Comparison of ENCODE assay signal across 26 cellular contexts in genomic region chr13:69999875-70000274, GRCh38.
DNase-seq lines count a peak whose midpoint lies in the region; ATAC-seq, FAIRE-seq and TF ChIP-seq lines count a peak whose summit lies in the region.
"Had no signal": no experiment of that assay in that cellular context is flagged by ENCODE, and none has a peak within 500 bp of the region (broad histone marks: within the 10 kb centered on the region; RNA-seq: fewer than 3 reads in every experiment).

No MANE protein-coding gene starts in this region.

- 39% methylated on average over 2 of the region's 2 CpGs for WGBS in liver
- WGBS in HepG2 (ENCODE audit: low lambda C conversion rate): 0% methylated on average over 2 of the region's 2 CpGs

- no peak overlapping the region for H2AFZ ChIP-seq in HepG2 (ENCODE audit: low read length)

- no peak for TF ChIP-seq POLR2A in HepG2 (IDR thresholded peaks at IDR 0.05; ENCODE audit: insufficient read depth in 1 of 2, low read depth in 2 of 2, low read length in 2 of 2)

- H3K4me2 ChIP-seq in HepG2 (ENCODE audit: low read depth, low read length): no peak overlapping the region
- H3K4me2 ChIP-seq: BLaER1 had no signal

- H3K4me3 ChIP-seq in liver (ENCODE audit: low read depth in 1 of 3, low read length in 3 of 3): peak overlapping the region in 2 of 3 donors; percentile 33 to 35
- no peak overlapping the region for H3K4me3 ChIP-seq in HepG2 (replicated peaks in 1 of 3; ENCODE audit: insufficient read depth in 1 of 3, low read depth in 2 of 3, low read length in 3 of 3)
- peak overlapping the region; percentile 91 for H3K4me3 ChIP-seq in endocrine pancreas (ENCODE audit: control insufficient read depth, insufficient read depth, low read length)
- H3K4me3 ChIP-seq: BLaER1, Peyer's patch, SJCRH30 had no signal

- H3K27ac ChIP-seq in liver (ENCODE audit: low read depth in 1 of 2, low read length in 2 of 2) (no peak overlapping the region), HepG2 (ENCODE audit: extremely low read length, insufficient read depth, low read length) (no peak overlapping the region)
- H3K27ac ChIP-seq: 22Rv1, BLaER1, Peyer's patch, SJCRH30 had no signal

- BruUV-seq in HepG2 (replicated peaks; lab: Mats Ljungman, UMichigan): no TSS peak

- H3K36me3 ChIP-seq in liver (ENCODE audit: control insufficient read depth in 4 of 4, insufficient read depth in 3 of 4, low read depth in 1 of 4, low read length in 3 of 4): no peaks in the 10 kb centered on the region
- no peaks in the 10 kb centered on the region for H3K36me3 ChIP-seq in HepG2 (replicated peaks in 1 of 2; ENCODE audit: control insufficient read depth in 1 of 2, insufficient read depth in 2 of 2, low read length in 2 of 2)
- no peaks in the 10 kb centered on the region for H3K36me3 ChIP-seq in endocrine pancreas (ENCODE audit: control insufficient read depth, insufficient read depth, low read length)
- H3K36me3 ChIP-seq: BLaER1, Peyer's patch, SJCRH30 had no signal

- no peak for TF ChIP-seq RAD21 in liver (IDR thresholded peaks at IDR 0.05)
- TF ChIP-seq RAD21 in HepG2 (CRISPR knock-in tag; IDR thresholded peaks at IDR 0.05): no peak

- no peaks in the 10 kb centered on the region for H3K79me2 ChIP-seq in HepG2 (ENCODE audit: insufficient read depth, low read length)

- no peaks in the 10 kb centered on the region for H4K20me1 ChIP-seq in HepG2 (ENCODE audit: insufficient read depth, low read length)
- H4K20me1 ChIP-seq: BLaER1 had no signal

- intact Hi-C loops in HepG2 (cut with micrococcal nuclease; ENCODE audit: unreplicated experiment): no loop called here

- TF ChIP-seq CTCF in liver (IDR thresholded peaks at IDR 0.05; ENCODE audit: low read depth, low read length, missing input control): no peak
- TF ChIP-seq CTCF in HepG2 (CRISPR knock-in tag; IDR thresholded peaks at IDR 0.05): no peak

- H3K9ac ChIP-seq in liver (ENCODE audit: low read depth in 1 of 2, low read length in 2 of 2) (no peak overlapping the region), HepG2 (ENCODE audit: insufficient read depth, low read depth, low read length) (no peak overlapping the region), endocrine pancreas (ENCODE audit: control insufficient read depth, insufficient read depth, low read length) (no peak overlapping the region)
- H3K9ac ChIP-seq: BLaER1 had no signal

- in situ Hi-C loops in HepG2 (cut with HindIII; ENCODE audit: extremely low pct_ligation_motif_present, low pct_unique_long_range_greater_than_20kb): no loop called here

- CTCF ChIA-PET in HepG2 (lab: Yijun Ruan, JAX; ENCODE audit: low intra/inter-chr PET ratio, low total read pairs): no interaction called here
- CTCF ChIA-PET in HEK293T (lab: Yijun Ruan, JAX): no interaction called here

- DNase-seq in HepG2 (ENCODE audit: low spot score) (no peak), OCI-M1 (lab: John Stamatoyannopoulos, UW) (peak; percentile 57), HEK293T (ENCODE audit: extremely low spot score) (no peak)
- DNase-seq in stimulated activated CD4-positive, alpha-beta T cell treated with anti-CD3 and anti-CD28 coated beads, Interleukin-2, amount 100 ng/mL, for 24 hours: no peak
- no peak for DNase-seq in activated CD4-positive, CD25-positive, alpha-beta regulatory T cell (lab: John Stamatoyannopoulos, UW)
- DNase-seq: ACHN; CD4-positive, alpha-beta memory T cell; DND-41; H9; IMR-90; NCI-H1048; NCI-H1436 treated with DMSO at 0.1 percent for 48 hours; NCI-H1930; NCI-H2227 treated with DMSO at 0.1 percent for 48 hours; NCI-H510A; NCI-H748 treated with DMSO at 0.1 percent for 48 hours; NK-92 treated with Interleukin-12 subunit alpha and Interleukin-12 subunit beta, amount 100 ng/mL, for 24 hours; Peyer's patch; SJCRH30 had no signal

- ATAC-seq in HepG2 (no peak), GM18858 (IDR thresholded peaks at IDR 0.05; ENCODE audit: unreplicated experiment) (no peak)

- TF ChIP-seq EP300 in HepG2 (IDR thresholded peaks at IDR 0.05; ENCODE audit: low read depth in 2 of 2, low read length in 2 of 2) (no peak), HepG2 (CRISPR knock-in tag; IDR thresholded peaks at IDR 0.05; ENCODE audit: borderline replicate concordance) (no peak)

- H3K4me1 ChIP-seq in liver (ENCODE audit: control insufficient read depth in 4 of 4, insufficient read depth in 4 of 4, low read length in 3 of 4) (no peaks in the 10 kb centered on the region), HepG2 (ENCODE audit: insufficient read depth, low read length) (no peaks in the 10 kb centered on the region), endocrine pancreas (ENCODE audit: control insufficient read depth, insufficient read depth, low read length) (no peaks in the 10 kb centered on the region)
- H3K4me1 ChIP-seq: BLaER1, Peyer's patch, SJCRH30 had no signal

- H3K9me3 ChIP-seq in liver (ENCODE audit: control insufficient read depth in 4 of 4, low read length in 3 of 4): no peaks in the 10 kb centered on the region
- H3K9me3 ChIP-seq in HepG2 (ENCODE audit: low read length): no peaks in the 10 kb centered on the region
- no peaks in the 10 kb centered on the region for H3K9me3 ChIP-seq in endocrine pancreas (ENCODE audit: control insufficient read depth, low read length)
- H3K9me3 ChIP-seq: BLaER1, Peyer's patch, SJCRH30 had no signal

- H3K27me3 ChIP-seq in liver (ENCODE audit: control insufficient read depth in 4 of 4, insufficient read depth in 4 of 4, low read length in 3 of 4): no peaks in the 10 kb centered on the region
- H3K27me3 ChIP-seq in HepG2 (ENCODE audit: control insufficient read depth in 1 of 2, insufficient read depth in 2 of 2, low read length in 2 of 2): no peaks in the 10 kb centered on the region
- no peaks in the 10 kb centered on the region for H3K27me3 ChIP-seq in endocrine pancreas (ENCODE audit: control insufficient read depth, insufficient read depth, low read length)
- H3K27me3 ChIP-seq: BLaER1, Peyer's patch, SJCRH30 had no signal

- no peak for FAIRE-seq in HepG2 (lab: Jason Lieb, UNC)
- FAIRE-seq: GM12892, HTR-8/SVneo had no signal

- POLR2A ChIA-PET in HepG2 (lab: Yijun Ruan, JAX): no interaction called here
- POLR2A ChIA-PET in HEK293T (lab: Yijun Ruan, JAX): no interaction called here

TF ChIP-seq in liver, 16 proteins besides CTCF, POLR2A, EP300 and RAD21 (continues in another document):
- no peak for TF ChIP-seq FOXA1 (IDR thresholded peaks at IDR 0.05)
- TF ChIP-seq MAX (IDR thresholded peaks at IDR 0.05): no peak

TF ChIP-seq in HepG2, 621 proteins besides CTCF, POLR2A, EP300 and RAD21:
- TF ChIP-seq TAF1 (CRISPR knock-in tag; IDR thresholded peaks at IDR 0.05) (no peak), ZNF567 (CRISPR knock-in tag; IDR thresholded peaks at IDR 0.05; ENCODE audit: borderline replicate concordance) (no peak), ZC3H4 (CRISPR knock-in tag; IDR thresholded peaks at IDR 0.05; ENCODE audit: borderline replicate concordance) (no peak)

TF ChIP-seq in HEK293T, 16 proteins besides CTCF, POLR2A, EP300 and RAD21:
- TF ChIP-seq LEF1 (IDR thresholded peaks at IDR 0.05; ENCODE audit: borderline replicate concordance) (no peak), HDGF (IDR thresholded peaks at IDR 0.05; ENCODE audit: borderline replicate concordance) (no peak), SUZ12 (IDR thresholded peaks at IDR 0.05) (no peak), FOXM1 (IDR thresholded peaks at IDR 0.05; ENCODE audit: borderline replicate concordance) (no peak), NFRKB (IDR thresholded peaks at IDR 0.05) (no peak), TARDBP (IDR thresholded peaks at IDR 0.05) (no peak), ELF4 (IDR thresholded peaks at IDR 0.05) (no peak), SP1 (IDR thresholded peaks at IDR 0.05) (no peak)
TF ChIP-seq in HEK293T: peak in this region for 0.

Comparison
In these comparisons a context has a peak if more than half of its experiments do, and no peak if none do; other contexts are left out.
1. H3K4me3 ChIP-seq: peak in liver (2 of 3) and endocrine pancreas (single experiment); none in HepG2 (0 of 3).